In genomic region chr6:116329156-116329555, GRCh38 we compare ENCODE assay signal across 24 cellular contexts. TPM values are rescaled to one million over a fixed set of nuclear protein-coding genes. Genes with fewer than 3 reads are reported as not detected.
DNase-seq lines count a peak whose midpoint lies in the region; ATAC-seq and TF ChIP-seq lines count a peak whose summit lies in the region.
"Had no signal": no experiment of that assay in that cellular context is flagged by ENCODE, and none has a peak within 500 bp of the region (broad histone marks: within the 10 kb centered on the region; RNA-seq: fewer than 3 reads in every experiment).

No MANE protein-coding gene starts in this region.

- H3K9me3 ChIP-seq in subcutaneous abdominal adipose tissue (ENCODE audit: control insufficient read depth in 5 of 5, low read length in 5 of 5): peaks cover 0 to 3% (median 0%) of the 10 kb centered on the region in 5 donors
- H3K9me3 ChIP-seq: testis, uterus had no signal

- peak; percentile 36 for DNase-seq in HCEC 1CT
- DNase-seq in chondrocyte (ENCODE audit: low spot score): no peak
- peak; percentile 50 for DNase-seq in iris pigment epithelial cell (ENCODE audit: low read depth)
- DNase-seq in activated CD4-positive, alpha-beta T cell treated with anti-CD3 and anti-CD28 coated beads for 1 hour: no peak
- DNase-seq: activated CD8-positive, alpha-beta T cell treated with anti-CD3 and anti-CD28 coated beads for 36 hours; activated effector memory CD4-positive, alpha-beta T cell treated with anti-CD3 and anti-CD28 coated beads, Interleukin-2, amount 50 U/mL, for 16 hours; activated naive CD8-positive, alpha-beta T cell treated with anti-CD3 and anti-CD28 coated beads, Interleukin-2, amount 10 ng/mL, durations not matched to agents 7 days and 5 days; activated T-cell treated with anti-CD3 and anti-CD28 coated beads for 4 hours; effector memory CD8-positive, alpha-beta T cell; GOT3; naive B cell; NCI-H1694 treated with DMSO at 0.1 percent for 48 hours; NCI-H526; occipital lobe; stimulated activated CD4-positive, alpha-beta T cell treated with anti-CD3 and anti-CD28 coated beads, Interleukin-4, amount 100 ng/mL, for 24 hours; stimulated activated naive B cell treated with anti-CD40 and anti-IgM and Interleukin-4, amounts not matched to agents 10 μg/mL and 1 μg/mL and 100 μg/mL, for 72 hours; testis; uterus had no signal

- H3K27ac Mint-ChIP-seq in chondrocyte (ENCODE audit: unreplicated experiment): peak overlapping the region; percentile 66
- H3K27ac Mint-ChIP-seq: activated CD8-positive, alpha-beta T cell treated with anti-CD3 and anti-CD28 coated beads for 36 hours; activated naive CD8-positive, alpha-beta T cell treated with anti-CD3 and anti-CD28 coated beads, Interleukin-2, amount 10 ng/mL, durations not matched to agents 7 days and 5 days; effector memory CD8-positive, alpha-beta T cell; memory B cell; naive B cell; stimulated activated naive B cell treated with anti-CD40 and anti-IgM and Interleukin-4, amounts not matched to agents 10 μg/mL and 1 μg/mL and 100 μg/mL, for 72 hours had no signal

- H3K36me3 ChIP-seq in subcutaneous abdominal adipose tissue (ENCODE audit: control insufficient read depth in 5 of 5, insufficient read depth in 5 of 5, low read length in 5 of 5): no peaks in the 10 kb centered on the region
- H3K36me3 ChIP-seq: uterus had no signal

- peaks cover 43% of the 10 kb centered on the region for H3K4me1 Mint-ChIP-seq in chondrocyte (ENCODE audit: low read depth)
- H3K4me1 Mint-ChIP-seq: activated naive CD8-positive, alpha-beta T cell treated with anti-CD3 and anti-CD28 coated beads, Interleukin-2, amount 10 ng/mL, durations not matched to agents 7 days and 5 days; memory B cell; stimulated activated naive B cell treated with anti-CD40 and anti-IgM and Interleukin-4, amounts not matched to agents 10 μg/mL and 1 μg/mL and 100 μg/mL, for 72 hours had no signal

- H3K4me1 ChIP-seq in subcutaneous abdominal adipose tissue (ENCODE audit: control insufficient read depth in 5 of 5, insufficient read depth in 5 of 5, low read length in 5 of 5): peaks cover 0 to 38% (median 29%) of the 10 kb centered on the region in 5 donors

- ATAC-seq in GM21515 (IDR thresholded peaks at IDR 0.05; ENCODE audit: unreplicated experiment): no peak
- no peak for ATAC-seq in HG02840 (IDR thresholded peaks at IDR 0.05; ENCODE audit: low FRiP score, unreplicated experiment)
- ATAC-seq: activated CD4-positive, CD25-positive, alpha-beta regulatory T cell treated with anti-CD3 and anti-CD28 coated beads, Interleukin-2, amount 50 U/mL, for 24 hours; activated CD8-positive, alpha-beta T cell treated with anti-CD3 and anti-CD28 coated beads for 36 hours; effector memory CD8-positive, alpha-beta T cell; esophagus mucosa; stimulated activated naive B cell treated with anti-CD40 and anti-IgM and Interleukin-4, amounts not matched to agents 10 μg/mL and 1 μg/mL and 100 μg/mL, for 72 hours had no signal

- H3K27me3 Mint-ChIP-seq in chondrocyte (ENCODE audit: low read depth): no peaks in the 10 kb centered on the region
- H3K27me3 Mint-ChIP-seq: activated CD8-positive, alpha-beta T cell treated with anti-CD3 and anti-CD28 coated beads for 36 hours; activated naive CD8-positive, alpha-beta T cell treated with anti-CD3 and anti-CD28 coated beads, Interleukin-2, amount 10 ng/mL, durations not matched to agents 7 days and 5 days; effector memory CD8-positive, alpha-beta T cell; memory B cell; naive B cell; stimulated activated naive B cell treated with anti-CD40 and anti-IgM and Interleukin-4, amounts not matched to agents 10 μg/mL and 1 μg/mL and 100 μg/mL, for 72 hours had no signal

- H3K4me3 ChIP-seq in subcutaneous abdominal adipose tissue (ENCODE audit: low read depth in 1 of 5, low read length in 5 of 5): no peak overlapping the region
- H3K4me3 ChIP-seq: testis, uterus had no signal

- H3K4me3 Mint-ChIP-seq in chondrocyte (ENCODE audit: unreplicated experiment): no peak overlapping the region
- H3K4me3 Mint-ChIP-seq: activated CD8-positive, alpha-beta T cell treated with anti-CD3 and anti-CD28 coated beads for 36 hours; activated naive CD8-positive, alpha-beta T cell treated with anti-CD3 and anti-CD28 coated beads, Interleukin-2, amount 10 ng/mL, durations not matched to agents 7 days and 5 days; effector memory CD8-positive, alpha-beta T cell; memory B cell; naive B cell; stimulated activated naive B cell treated with anti-CD40 and anti-IgM and Interleukin-4, amounts not matched to agents 10 μg/mL and 1 μg/mL and 100 μg/mL, for 72 hours had no signal

- peak overlapping the region; percentile 18 for H3K27ac ChIP-seq in subcutaneous abdominal adipose tissue (ENCODE audit: low read depth, low read length)
- H3K27ac ChIP-seq: uterus had no signal

- TF ChIP-seq CTCF in chondrocyte (IDR thresholded peaks at IDR 0.05): no peak

- no peaks in the 10 kb centered on the region for H3K36me3 Mint-ChIP-seq in chondrocyte (ENCODE audit: low read depth)
- H3K36me3 Mint-ChIP-seq: activated naive CD8-positive, alpha-beta T cell treated with anti-CD3 and anti-CD28 coated beads, Interleukin-2, amount 10 ng/mL, durations not matched to agents 7 days and 5 days had no signal

- H3K27me3 ChIP-seq in subcutaneous abdominal adipose tissue (ENCODE audit: control insufficient read depth in 5 of 5, insufficient read depth in 4 of 5, low read length in 5 of 5): no peaks in the 10 kb centered on the region
- H3K27me3 ChIP-seq: testis, uterus had no signal

- no peak overlapping the region for H3K9ac ChIP-seq in subcutaneous abdominal adipose tissue (ENCODE audit: low read length in 5 of 5)

- H3K9me3 Mint-ChIP-seq in chondrocyte (ENCODE audit: low read depth): peaks cover 3% of the 10 kb centered on the region
- H3K9me3 Mint-ChIP-seq: effector memory CD8-positive, alpha-beta T cell had no signal

RNA-seq across cellular contexts. Expression of gene DSE, which starts 41.6 kb away (rescaled TPM):
- 71.9 to 95.0 TPM (median 78.0 TPM) in 3 replicates for total RNA-seq in chondrocyte

RNA-seq across cellular contexts. Expression of gene TSPYL1, which starts 49.4 kb away (rescaled TPM):
- total RNA-seq in chondrocyte: 66.0 to 76.8 TPM (median 67.4 TPM) in 3 replicates

Comparison
In these comparisons a context has a peak if more than half of its experiments do, and no peak if none do; other contexts are left out.
1. DNase-seq: peak in HCEC 1CT (single experiment) and iris pigment epithelial cell (single experiment); none in chondrocyte (single experiment) and activated CD4-positive, alpha-beta T cell treated with anti-CD3 and anti-CD28 coated beads for 1 hour (single experiment).